Comparison of ENCODE assay signal across 8 cellular contexts in genomic region chr18:63292844-63293683, GRCh38. TPM values are rescaled to one million over a fixed set of nuclear protein-coding genes. Genes with fewer than 3 reads are reported as not detected.
DNase-seq lines count a peak whose midpoint lies in the region; ATAC-seq, FAIRE-seq and TF ChIP-seq lines count a peak whose summit lies in the region.

No MANE protein-coding gene starts in this region.

- H3K9me3 Mint-ChIP-seq in IgD-negative memory B cell = no peaks in the 10 kb centered on the region

- ATAC-seq in GM21381 (IDR thresholded peaks at IDR 0.05; ENCODE audit: unreplicated experiment) = peak; percentile 52
- ATAC-seq in left colon = no peak

- peak overlapping the region in 43 of 59 donors; percentile 3 to 76 (median 42) for H3K27ac ChIP-seq in dorsolateral prefrontal cortex

- H3K4me1 Mint-ChIP-seq in IgD-negative memory B cell = peaks cover 45 to 66% (median 50%) of the 10 kb centered on the region in 3 donors

- no peaks in the 10 kb centered on the region for H3K36me3 Mint-ChIP-seq in IgD-negative memory B cell

- H3K4me3 ChIP-seq in GM12865 (ENCODE audit: low read depth, low read length) (no peak overlapping the region), dorsolateral prefrontal cortex (peak overlapping the region in 1 of 59 donors; percentile 10)

- H3K27me3 Mint-ChIP-seq in IgD-negative memory B cell = no peaks in the 10 kb centered on the region

- intact Hi-C loops in dorsolateral prefrontal cortex (cut with DNase I) (loop anchor here in 1 of 2 donors (5.0 kb wide), 1 partner anchor 131 kb away; no protein-coding TSS in a partner anchor), left colon (cut with DNase I, micrococcal nuclease) (no loop called here)

- no peak for TF ChIP-seq CTCF in GM12865 (IDR thresholded peaks at IDR 0.05; ENCODE audit: insufficient read depth, low read depth, low read length, missing control alignments)
- no peak for TF ChIP-seq CTCF in dorsolateral prefrontal cortex (IDR thresholded peaks at IDR 0.05 in 54 of 56, conservative IDR thresholded peaks at IDR 0.05 in 2 of 56; ENCODE audit: low read depth in 1 of 56, partially characterized antibody in 56 of 56)

- H3K27me3 ChIP-seq in dorsolateral prefrontal cortex = no peaks in the 10 kb centered on the region

- peak; percentile 65 for DNase-seq in GM12865 (ENCODE audit: low read depth)
- no peak for DNase-seq in dorsolateral prefrontal cortex
- DNase-seq in left colon = no peak
- no peak for DNase-seq in NCI-H1417 (lab: John Stamatoyannopoulos, UW)
- no peak for DNase-seq in HTR-8/SVneo (ENCODE audit: insufficient read length, low spot score)
- DNase-seq in OCI-M2 (lab: John Stamatoyannopoulos, UW; ENCODE audit: unreplicated experiment) = no peak

- FAIRE-seq in HTR-8/SVneo (lab: Jason Lieb, UNC) = no peak

- H3K4me3 Mint-ChIP-seq in IgD-negative memory B cell = peak overlapping the region; percentile 55 to 80 (median 71)

- peak overlapping the region in 2 of 3 donors; percentile 85 to 87 for H3K27ac Mint-ChIP-seq in IgD-negative memory B cell

RNA-seq across cellular contexts. Expression of gene BCL2, which starts 26.5 kb away (rescaled TPM):
- 36.2 TPM for polyA plus RNA-seq in IgD-negative memory B cell
- total RNA-seq in dorsolateral prefrontal cortex (10 to 100 TPM; 15.7 to 46.8 (median 25.1) TPM), left colon (10 to 100 TPM; 16.6 to 19.3 TPM)
